Comparison of ENCODE assay signal across 13 cellular contexts in the genomic region with DNA sequence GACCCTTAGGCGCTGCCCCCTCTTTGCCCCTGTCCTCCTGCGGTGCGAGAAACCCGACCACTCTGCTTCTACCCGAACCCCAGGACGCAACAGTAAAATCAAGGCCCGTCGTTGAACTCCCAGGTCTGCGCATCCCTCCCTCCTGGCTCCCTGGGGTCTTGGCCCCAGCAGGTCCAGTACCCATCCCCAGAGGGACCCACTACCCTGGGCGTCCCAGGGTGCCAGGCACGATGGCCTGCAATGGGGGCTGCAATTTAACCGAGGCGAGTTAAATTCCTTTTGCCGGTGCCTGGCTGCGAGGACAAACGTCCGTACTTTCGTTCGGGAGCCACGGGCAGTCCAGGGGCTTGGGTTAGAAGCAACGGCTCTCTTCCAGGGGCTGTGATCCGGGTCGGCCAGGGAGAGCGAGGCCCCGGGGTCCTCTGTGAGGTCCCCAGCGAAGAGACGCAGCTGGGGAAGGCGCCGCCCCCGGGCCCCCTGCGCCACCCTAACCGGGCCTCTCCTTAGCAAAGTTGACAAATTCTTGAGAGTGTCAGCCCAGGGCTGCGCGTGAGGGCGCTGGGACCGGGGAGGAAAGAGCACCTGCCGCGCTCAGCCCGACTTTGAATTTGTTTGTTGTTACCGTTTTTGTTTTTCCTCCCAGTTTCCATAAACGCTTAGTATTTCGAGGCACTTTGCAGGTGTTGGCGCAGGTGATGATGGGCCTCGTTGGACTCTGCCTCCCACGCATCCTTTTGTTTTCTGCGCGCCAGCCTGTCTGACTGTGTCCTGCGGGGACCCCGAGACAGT. TPM values are rescaled to one million over a fixed set of nuclear protein-coding genes. Genes with fewer than 3 reads are reported as not detected.
DNase-seq lines count a peak whose midpoint lies in the region; ATAC-seq, FAIRE-seq and TF ChIP-seq lines count a peak whose summit lies in the region.
"Had no signal": no experiment of that assay in that cellular context is flagged by ENCODE, and none has a peak within 500 bp of the region (broad histone marks: within the 10 kb centered on the region; RNA-seq: fewer than 3 reads in every experiment).

No MANE protein-coding gene starts in this region.

- WGBS in thymus = 3% methylated on average over 49 of the region's 49 CpGs

- H3K27me3 ChIP-seq in thymus (ENCODE audit: control insufficient read depth, insufficient read depth) = peaks cover 60% of the 10 kb centered on the region

- peaks cover 12 to 22% of the 10 kb centered on the region in 2 donors for H3K36me3 Mint-ChIP-seq in activated naive CD4-positive, alpha-beta T cell treated with anti-CD3 and anti-CD28 coated beads, Interleukin-2, amount 50 U/mL, for 72 hours

- no peak overlapping the region for H3K27ac ChIP-seq in kidney (ENCODE audit: low read depth in 2 of 2, low read length in 2 of 2)
- H3K27ac ChIP-seq in thymus (ENCODE audit: low read depth) = no peak overlapping the region
- H3K27ac ChIP-seq: colonic mucosa, Peyer's patch had no signal

- ATAC-seq in activated naive CD4-positive, alpha-beta T cell treated with anti-CD3 and anti-CD28 coated beads, Interleukin-2, amount 50 U/mL, for 72 hours = peak; percentile 28 to 52
- ATAC-seq in GM21390 (IDR thresholded peaks at IDR 0.05; ENCODE audit: unreplicated experiment) (no peak), GM21526 (IDR thresholded peaks at IDR 0.05; ENCODE audit: low FRiP score, unreplicated experiment) (no peak)

- H3K4me3 ChIP-seq in kidney (ENCODE audit: low read length in 2 of 2) (no peak overlapping the region), thymus (ENCODE audit: low read length) (peak overlapping the region; percentile 30)
- H3K4me3 ChIP-seq: colonic mucosa, HAP-1 had no signal

- H3K4me1 ChIP-seq in kidney (ENCODE audit: control insufficient read depth in 1 of 2, insufficient read depth in 1 of 2, low read depth in 1 of 2, low read length in 2 of 2) = no peaks in the 10 kb centered on the region
- peaks cover 16% of the 10 kb centered on the region for H3K4me1 ChIP-seq in thymus (ENCODE audit: control insufficient read depth, insufficient read depth, low read length)
- H3K4me1 ChIP-seq: colonic mucosa, HAP-1 had no signal

- no peak overlapping the region for H3K27ac Mint-ChIP-seq in activated naive CD4-positive, alpha-beta T cell treated with anti-CD3 and anti-CD28 coated beads, Interleukin-2, amount 50 U/mL, for 72 hours

- no peaks in the 10 kb centered on the region for H3K9me3 Mint-ChIP-seq in activated naive CD4-positive, alpha-beta T cell treated with anti-CD3 and anti-CD28 coated beads, Interleukin-2, amount 50 U/mL, for 72 hours

- FAIRE-seq in kidney (lab: Jason Lieb, UNC) = no peak
- FAIRE-seq: GM18507 had no signal

- intact Hi-C loops in kidney (cut with DNase I) = no loop called here

- H3K9ac ChIP-seq in kidney (ENCODE audit: low read length in 2 of 2) = no peak overlapping the region

- TF ChIP-seq CTCF in kidney (IDR thresholded peaks at IDR 0.05; ENCODE audit: borderline replicate concordance, extremely low read depth, insufficient read depth) = no peak

- no peaks in the 10 kb centered on the region for H3K36me3 ChIP-seq in kidney (ENCODE audit: control insufficient read depth in 1 of 2, insufficient read depth in 2 of 2, low read length in 2 of 2)
- no peaks in the 10 kb centered on the region for H3K36me3 ChIP-seq in thymus (ENCODE audit: control insufficient read depth, insufficient read depth)
- H3K36me3 ChIP-seq: colonic mucosa, HAP-1, Peyer's patch had no signal

- peaks cover 0 to 3% of the 10 kb centered on the region in 2 donors for H3K9me3 ChIP-seq in kidney (ENCODE audit: control insufficient read depth in 1 of 2, low read length in 2 of 2)
- no peaks in the 10 kb centered on the region for H3K9me3 ChIP-seq in thymus (ENCODE audit: control insufficient read depth)
- H3K9me3 ChIP-seq: colonic mucosa, HAP-1, Peyer's patch had no signal

- peak; percentile 26 for DNase-seq in activated naive CD4-positive, alpha-beta T cell treated with Interleukin-2 at 50 U/mL for 16 hours
- no peak for DNase-seq in activated naive CD4-positive, alpha-beta T cell (lab: John Stamatoyannopoulos, UW)
- DNase-seq in activated naive CD4-positive, alpha-beta T cell treated with anti-CD3 and anti-CD28 coated beads, Interleukin-2, amount 50 U/mL, for 72 hours (ENCODE audit: low spot score in 2 of 2) = peak in 1 of 2 donors; percentile 39
- peak; percentile 53 for DNase-seq in kidney
- DNase-seq in RKO (ENCODE audit: low spot score) = no peak
- DNase-seq: colonic mucosa, NCI-H1930, Peyer's patch had no signal

RNA-seq across cellular contexts. Expression of a gene that starts 6.1 kb away (rescaled TPM):
- under 1 TPM; 0.14 to 0.35 TPM for total RNA-seq in activated naive CD4-positive, alpha-beta T cell treated with anti-CD3 and anti-CD28 coated beads, Interleukin-2, amount 50 U/mL, for 72 hours
- total RNA-seq in kidney = not detected
- polyA plus RNA-seq in kidney (ENCODE audit: insufficient read depth, low read depth, low replicate concordance) = not detected
- 0.09 TPM for polyA plus RNA-seq in thymus
- total RNA-seq: colonic mucosa, Peyer's patch had no signal

Comparison
In these comparisons a context has a peak if more than half of its experiments do, and no peak if none do; other contexts are left out.
1. DNase-seq: peak in activated naive CD4-positive, alpha-beta T cell treated with Interleukin-2 at 50 U/mL for 16 hours (single experiment) and kidney (single experiment); none in activated naive CD4-positive, alpha-beta T cell (0 of 4) and RKO (single experiment).
2. ATAC-seq: peak in activated naive CD4-positive, alpha-beta T cell treated with anti-CD3 and anti-CD28 coated beads, Interleukin-2, amount 50 U/mL, for 72 hours (2 of 2); none in GM21390 (single experiment) and GM21526 (single experiment).